ENCODE assay signal across 8 cellular contexts in the genomic region with DNA sequence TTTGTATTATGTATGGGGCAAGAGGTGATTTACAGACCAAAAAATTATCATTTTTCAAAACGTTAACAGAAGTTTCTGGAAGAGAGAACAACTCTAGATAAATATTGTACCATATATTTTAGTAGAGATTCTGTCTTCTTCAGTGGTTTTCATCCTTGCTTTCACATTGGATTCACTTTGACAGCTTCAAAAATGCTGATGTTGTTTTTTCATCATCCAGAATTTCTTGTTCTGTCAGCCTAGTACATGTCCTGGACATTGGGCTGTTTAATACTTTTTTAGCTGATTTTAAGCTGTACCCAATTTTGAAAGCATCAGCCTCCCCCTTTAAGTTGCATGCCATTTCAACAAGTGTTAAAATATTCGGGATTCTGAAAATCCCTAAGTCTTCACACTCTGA.
"Had no signal": no experiment of that assay in that cellular context is flagged by ENCODE, and none has a peak within 500 bp of the region (broad histone marks: within the 10 kb centered on the region; RNA-seq: fewer than 3 reads in every experiment).

No MANE protein-coding gene starts in this region.

- H3K4me3 ChIP-seq: GM12878 had no signal

- FAIRE-seq: G401.6, GM12878, GM12891, GM12892, GM18507, GM19239 had no signal

- ATAC-seq: GM12878 had no signal

- DNase-seq: GDM1, GF-D8 had no signal
